Comparison of ENCODE assay signal across 8 cellular contexts in the genomic region with DNA sequence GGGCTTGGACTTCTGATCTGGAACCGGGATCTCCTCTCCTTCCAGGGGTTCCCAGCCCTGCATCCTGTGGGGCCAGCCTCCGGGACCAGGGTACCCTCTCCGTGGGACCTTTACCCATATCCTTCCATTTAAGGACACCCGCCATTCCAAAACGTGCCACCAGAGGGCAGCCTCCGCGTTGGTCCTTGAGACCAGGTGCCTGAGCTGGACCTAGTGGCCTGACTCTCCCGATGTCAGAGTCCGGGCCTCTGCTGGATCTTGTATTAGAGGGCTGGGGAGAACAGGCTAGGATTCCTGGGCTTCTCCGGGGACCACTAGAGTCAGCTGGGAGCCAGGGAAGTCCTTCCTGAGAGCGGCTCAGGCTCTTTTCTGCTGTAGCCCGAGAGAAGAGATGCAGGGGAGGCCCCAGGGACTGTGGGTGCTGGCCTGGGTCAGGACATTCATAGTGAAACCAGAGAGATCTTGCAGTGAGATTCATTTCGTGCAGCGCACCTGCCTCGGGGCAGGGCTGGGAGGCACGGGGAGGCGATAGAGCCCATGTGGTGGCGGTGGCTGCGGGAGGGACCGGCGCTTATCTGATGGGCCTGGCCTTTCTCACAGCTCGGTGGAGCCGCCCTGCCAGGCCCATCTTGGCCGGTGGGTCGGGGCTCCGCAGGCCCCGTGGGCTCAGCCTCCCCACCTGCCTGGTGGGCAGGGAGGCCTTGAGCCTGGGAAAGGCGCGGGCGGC. TPM values are rescaled to one million over a fixed set of nuclear protein-coding genes. Genes with fewer than 3 reads are reported as not detected.
DNase-seq lines count a peak whose midpoint lies in the region; ATAC-seq and TF ChIP-seq lines count a peak whose summit lies in the region.

No MANE protein-coding gene starts in this region.

- ATAC-seq in GM19395 (IDR thresholded peaks at IDR 0.05; ENCODE audit: unreplicated experiment), result peak; percentile 98
- ATAC-seq in HG03469 (IDR thresholded peaks at IDR 0.05; ENCODE audit: unreplicated experiment), result peak; percentile 91
- ATAC-seq in stimulated activated naive CD8-positive, alpha-beta T cell treated with anti-CD3 and anti-CD28 coated beads, Interleukin-15, amount 100 ng/mL, for 72 hours, result peak; percentile 66

- no peak overlapping the region for H3K9ac ChIP-seq in OCI-LY1 (ENCODE audit: low read length)

- no peak overlapping the region for H3K4me2 ChIP-seq in OCI-LY1 (ENCODE audit: low read length)

- WGBS in esophagus muscularis mucosa, result 87% methylated on average over 20 of the region's 30 CpGs

- H3K4me3 ChIP-seq in OCI-LY1 (ENCODE audit: low read depth, low read length, poor library complexity, severe bottlenecking) (no peak overlapping the region), esophagus muscularis mucosa (no peak overlapping the region)

- H3K4me1 Mint-ChIP-seq in nephron progenitor cell, result no peaks in the 10 kb centered on the region
- peaks cover 5% of the 10 kb centered on the region for H3K4me1 Mint-ChIP-seq in stimulated activated naive CD8-positive, alpha-beta T cell treated with anti-CD3 and anti-CD28 coated beads, Interleukin-15, amount 100 ng/mL, for 72 hours

- H3K79me2 ChIP-seq in OCI-LY1 (ENCODE audit: insufficient read depth, low read length), result no peaks in the 10 kb centered on the region

- H3K36me3 ChIP-seq in OCI-LY1 (ENCODE audit: insufficient read depth, low read length) (no peaks in the 10 kb centered on the region), esophagus muscularis mucosa (no peaks in the 10 kb centered on the region)

- no peak overlapping the region for H3K27ac Mint-ChIP-seq in nephron progenitor cell
- H3K27ac Mint-ChIP-seq in stimulated activated naive CD8-positive, alpha-beta T cell treated with anti-CD3 and anti-CD28 coated beads, Interleukin-15, amount 100 ng/mL, for 72 hours, result no peak overlapping the region

- H3K9me3 ChIP-seq in OCI-LY1 (ENCODE audit: low read length), result no peaks in the 10 kb centered on the region
- no peaks in the 10 kb centered on the region for H3K9me3 ChIP-seq in esophagus muscularis mucosa

- no peak for TF ChIP-seq POLR2A in esophagus muscularis mucosa (IDR thresholded peaks at IDR 0.05; ENCODE audit: low read depth)

- peaks cover 36% of the 10 kb centered on the region for H3K27me3 Mint-ChIP-seq in nephron progenitor cell (ENCODE audit: low read depth, poor library complexity)
- peaks cover 7% of the 10 kb centered on the region for H3K27me3 Mint-ChIP-seq in stimulated activated naive CD8-positive, alpha-beta T cell treated with anti-CD3 and anti-CD28 coated beads, Interleukin-15, amount 100 ng/mL, for 72 hours

- no peaks in the 10 kb centered on the region for H3F3A ChIP-seq in OCI-LY1 (ENCODE audit: insufficient read depth, low read length)

- in situ Hi-C loops in Caki2 (cut with HindIII; ENCODE audit: low pct_unique_long_range_greater_than_20kb, low sequenced_read_pairs), result no loop called here

- TF ChIP-seq CTCF in OCI-LY1 (IDR thresholded peaks at IDR 0.05; ENCODE audit: low read length), result peak; percentile 86
- TF ChIP-seq CTCF in esophagus muscularis mucosa (IDR thresholded peaks at IDR 0.05), result peak; percentile 83 to 94 (median 85)
- peak; percentile 87 for TF ChIP-seq CTCF in nephron progenitor cell (IDR thresholded peaks at IDR 0.05)

- H3K27me3 ChIP-seq in OCI-LY1 (ENCODE audit: insufficient read depth, low read length), result no peaks in the 10 kb centered on the region; the same call in 1 of the 2 replicates
- peaks cover 0 to 43% (median 2%) of the 10 kb centered on the region in 4 donors for H3K27me3 ChIP-seq in esophagus muscularis mucosa

- H3K9me3 Mint-ChIP-seq in nephron progenitor cell, result peaks cover 4% of the 10 kb centered on the region
- H3K9me3 Mint-ChIP-seq in stimulated activated naive CD8-positive, alpha-beta T cell treated with anti-CD3 and anti-CD28 coated beads, Interleukin-15, amount 100 ng/mL, for 72 hours, result no peaks in the 10 kb centered on the region

- H3K27ac ChIP-seq in OCI-LY1 (ENCODE audit: low read depth, low read length, poor library complexity, severe bottlenecking) (no peak overlapping the region), esophagus muscularis mucosa (replicated peaks in 1 of 4) (no peak overlapping the region)

- H3K36me3 Mint-ChIP-seq in nephron progenitor cell (ENCODE audit: low read depth), result no peaks in the 10 kb centered on the region

- no peak for TF ChIP-seq EP300 in esophagus muscularis mucosa (IDR thresholded peaks at IDR 0.05)

- H4K20me1 ChIP-seq in OCI-LY1 (ENCODE audit: insufficient read depth, low read length), result no peaks in the 10 kb centered on the region

- H3K9me2 ChIP-seq in OCI-LY1 (ENCODE audit: low read depth, low read length), result no peaks in the 10 kb centered on the region

- H2AFZ ChIP-seq in OCI-LY1 (ENCODE audit: low read length), result no peak overlapping the region

- peak; percentile 54 for DNase-seq in Caki2 (ENCODE audit: low read depth)
- DNase-seq in activated CD8-positive, alpha-beta memory T cell treated with anti-CD3 and anti-CD28 coated beads, Interleukin-2, amount 50 U/mL, for 48 hours, result peak; percentile 96
- DNase-seq in esophagus muscularis mucosa (ENCODE audit: extremely low spot score), result peak; percentile 96
- DNase-seq in nephron progenitor cell, result peak; percentile 91
- peak; percentile 68 for DNase-seq in stimulated activated naive CD8-positive, alpha-beta T cell treated with anti-CD3 and anti-CD28 coated beads, Interleukin-15, amount 100 ng/mL, for 72 hours

- no peak overlapping the region for H3K4me3 Mint-ChIP-seq in nephron progenitor cell
- no peak overlapping the region for H3K4me3 Mint-ChIP-seq in stimulated activated naive CD8-positive, alpha-beta T cell treated with anti-CD3 and anti-CD28 coated beads, Interleukin-15, amount 100 ng/mL, for 72 hours

- no peaks in the 10 kb centered on the region for H3K4me1 ChIP-seq in OCI-LY1 (ENCODE audit: insufficient read depth, low read length, severe bottlenecking)
- H3K4me1 ChIP-seq in esophagus muscularis mucosa, result peaks cover 0 to 7% (median 2%) of the 10 kb centered on the region in 4 donors

- intact Hi-C loops in esophagus muscularis mucosa (cut with DNase I), result loop anchor here (5.0 to 10.0 kb wide), 2 partner anchors 67 to 539 kb away; partner anchors contain the start of gene CEBPA

RNA-seq across cellular contexts. Expression of gene SLC7A10, which starts 9.8 kb away (rescaled TPM):
- not detected in 2 replicates for total RNA-seq in Caki2 (2014; rRNA removed; shearing (Covaris generic); ENCODE audit: low replicate concordance)
- total RNA-seq in esophagus muscularis mucosa, result not detected

RNA-seq across cellular contexts. Expression of gene LRP3, which starts 41.3 kb away (rescaled TPM):
- total RNA-seq in Caki2 (2014; rRNA removed; shearing (Covaris generic); ENCODE audit: low replicate concordance), result 53.6 and 60.5 TPM in 2 replicates
- total RNA-seq in esophagus muscularis mucosa, result 10 to 100 TPM; 34.5 to 76.7 (median 62.6) TPM
